Comparison of ENCODE assay signal across 9 cellular contexts in the genomic region with DNA sequence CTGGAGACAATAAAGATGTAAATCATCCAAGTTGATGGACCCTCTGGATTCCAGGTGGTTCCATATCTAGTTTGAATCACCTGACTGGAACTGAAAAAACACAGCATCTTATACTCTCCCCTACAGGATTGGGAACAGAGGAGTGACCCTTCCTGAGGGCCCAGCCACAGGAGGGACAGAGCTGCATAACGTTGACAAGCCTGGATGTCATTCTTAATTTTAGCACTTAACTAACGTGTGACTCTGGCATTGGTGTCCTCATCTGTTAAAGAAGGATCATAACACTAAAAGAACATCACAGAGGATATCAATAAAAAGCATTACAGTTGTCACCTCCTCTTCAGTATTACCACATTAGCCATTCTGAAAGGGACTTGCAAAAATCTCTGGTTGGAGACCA. TPM values are rescaled to one million over a fixed set of nuclear protein-coding genes. Genes with fewer than 3 reads are reported as not detected.
"Had no signal": no experiment of that assay in that cellular context is flagged by ENCODE, and none has a peak within 500 bp of the region (broad histone marks: within the 10 kb centered on the region; RNA-seq: fewer than 3 reads in every experiment).

No MANE protein-coding gene starts in this region.

- H3K36me3 Mint-ChIP-seq: IgD-negative memory B cell had no signal

- H3K4me3 ChIP-seq: GM23248, HAP-1 had no signal

- H3K9me3 ChIP-seq: HAP-1 had no signal

- H3K4me3 Mint-ChIP-seq: HFFc6, IgD-negative memory B cell had no signal

- H3K27ac ChIP-seq: GM23248, HL-60 had no signal

- DNase-seq: GM23248, GOT3, H7, HFFc6 had no signal

- H3K27ac Mint-ChIP-seq: HFFc6, IgD-negative memory B cell had no signal

- H3K4me1 Mint-ChIP-seq: IgD-negative memory B cell had no signal

- H3K4me1 ChIP-seq: HAP-1 had no signal

- H3K36me3 ChIP-seq: HAP-1 had no signal

- ATAC-seq: HCT116, HepG2 had no signal

RNA-seq across cellular contexts. Expression of a gene that starts 47.7 kb away (rescaled TPM):
- total RNA-seq: GM23248, HFFc6 had no signal
